In the genomic region with DNA sequence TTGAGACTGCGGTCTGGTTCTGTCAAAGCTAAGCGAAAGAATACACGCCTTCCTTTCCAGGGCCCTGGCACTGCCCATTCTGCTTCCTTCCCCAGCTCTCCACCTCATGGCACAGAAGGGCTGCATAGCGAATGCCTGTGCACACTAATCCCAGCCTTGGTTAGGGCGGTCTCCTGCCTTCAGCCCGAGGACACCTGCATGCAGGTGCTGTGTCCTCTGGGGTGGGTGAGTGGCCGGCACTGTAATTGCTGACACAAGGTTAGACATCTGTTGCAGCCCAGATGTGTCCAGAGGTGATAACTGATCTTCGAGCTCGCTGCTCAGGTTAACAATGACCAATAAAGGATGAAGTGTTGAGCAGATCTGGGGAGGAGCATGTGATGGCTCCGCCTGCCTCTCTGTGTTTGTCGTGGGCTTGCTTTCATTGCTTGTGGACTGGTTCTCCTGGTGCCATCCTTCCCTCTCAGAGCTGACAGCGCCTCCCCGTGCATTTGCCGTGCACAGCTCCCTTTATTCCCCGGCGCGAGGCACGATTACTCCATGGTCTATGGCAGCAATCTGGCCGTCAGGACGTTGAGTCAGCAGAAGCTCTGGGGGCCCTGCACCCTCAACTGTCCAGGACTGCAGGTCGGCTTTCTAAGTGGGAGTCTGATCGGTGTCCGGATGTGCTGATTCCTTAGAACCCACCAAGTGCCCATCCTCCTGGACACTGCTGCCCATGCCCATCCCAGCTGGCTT, we compare ENCODE assay signal across 15 cellular contexts.
"Had no signal": no experiment of that assay in that cellular context is flagged by ENCODE, and none has a peak within 500 bp of the region (broad histone marks: within the 10 kb centered on the region; RNA-seq: fewer than 3 reads in every experiment).

No MANE protein-coding gene starts in this region.

- H3K27ac ChIP-seq: foreskin keratinocyte, pancreas, transverse colon, vagina had no signal

- H3K9me3 ChIP-seq: pancreas, transverse colon, vagina had no signal

- H3K27me3 Mint-ChIP-seq: activated naive CD4-positive, alpha-beta T cell treated with anti-CD3 and anti-CD28 coated beads, Interleukin-2, amount 50 U/mL, for 24 hours; activated T-helper 17 cell treated with anti-CD3 and anti-CD28 coated beads, Interleukin-2, amount 50 U/mL, for 72 hours; central memory CD8-positive, alpha-beta T cell; stimulated activated naive B cell treated with anti-CD40 and anti-IgM and Interleukin-4, amounts not matched to agents 10 μg/mL and 1 μg/mL and 100 μg/mL, for 72 hours had no signal

- H3K36me3 Mint-ChIP-seq: activated naive CD4-positive, alpha-beta T cell treated with anti-CD3 and anti-CD28 coated beads, Interleukin-2, amount 50 U/mL, for 24 hours; stimulated activated naive B cell treated with anti-CD40 and anti-IgM and Interleukin-4, amounts not matched to agents 10 μg/mL and 1 μg/mL and 100 μg/mL, for 72 hours had no signal

- H3K27me3 ChIP-seq: foreskin keratinocyte, pancreas, transverse colon, vagina had no signal

- H3K36me3 ChIP-seq: pancreas, transverse colon, vagina had no signal

- H3K4me3 ChIP-seq: lung, pancreas, transverse colon, vagina had no signal

- H3K9me3 Mint-ChIP-seq: activated naive CD4-positive, alpha-beta T cell treated with anti-CD3 and anti-CD28 coated beads, Interleukin-2, amount 50 U/mL, for 24 hours; activated T-helper 17 cell treated with anti-CD3 and anti-CD28 coated beads, Interleukin-2, amount 50 U/mL, for 72 hours; central memory CD8-positive, alpha-beta T cell; neural crest cell had no signal

- DNase-seq: activated CD4-positive, alpha-beta T cell treated with anti-CD3 and anti-CD28 coated beads, Interleukin-2, amount 50 U/mL, for 48 hours; effector memory CD4-positive, alpha-beta T cell; foreskin keratinocyte; left colon; pancreas; stimulated activated CD4-positive, alpha-beta T cell treated with anti-CD3 and anti-CD28 coated beads, Interleukin-4, amount 100 ng/mL, for 1 hour; stimulated activated naive B cell treated with anti-CD40 and anti-IgM and Interleukin-4, amounts not matched to agents 10 μg/mL and 1 μg/mL and 100 μg/mL, for 72 hours; transverse colon had no signal

- H3K4me1 Mint-ChIP-seq: activated naive CD4-positive, alpha-beta T cell treated with anti-CD3 and anti-CD28 coated beads, Interleukin-2, amount 50 U/mL, for 24 hours; activated T-helper 17 cell treated with anti-CD3 and anti-CD28 coated beads, Interleukin-2, amount 50 U/mL, for 72 hours; brain; central memory CD8-positive, alpha-beta T cell; neural crest cell; stimulated activated naive B cell treated with anti-CD40 and anti-IgM and Interleukin-4, amounts not matched to agents 10 μg/mL and 1 μg/mL and 100 μg/mL, for 72 hours had no signal

- ATAC-seq: activated T-helper 17 cell treated with anti-CD3 and anti-CD28 coated beads, Interleukin-2, amount 50 U/mL, for 72 hours; foreskin keratinocyte; left colon; pancreas; stimulated activated naive B cell treated with anti-CD40 and anti-IgM and Interleukin-4, amounts not matched to agents 10 μg/mL and 1 μg/mL and 100 μg/mL, for 72 hours had no signal

- H3K4me3 Mint-ChIP-seq: activated naive CD4-positive, alpha-beta T cell treated with anti-CD3 and anti-CD28 coated beads, Interleukin-2, amount 50 U/mL, for 24 hours; activated T-helper 17 cell treated with anti-CD3 and anti-CD28 coated beads, Interleukin-2, amount 50 U/mL, for 72 hours; brain; central memory CD8-positive, alpha-beta T cell; neural crest cell; stimulated activated naive B cell treated with anti-CD40 and anti-IgM and Interleukin-4, amounts not matched to agents 10 μg/mL and 1 μg/mL and 100 μg/mL, for 72 hours had no signal

- H3K4me1 ChIP-seq: foreskin keratinocyte, pancreas, transverse colon, vagina had no signal

- H3K27ac Mint-ChIP-seq: activated naive CD4-positive, alpha-beta T cell treated with anti-CD3 and anti-CD28 coated beads, Interleukin-2, amount 50 U/mL, for 24 hours; activated T-helper 17 cell treated with anti-CD3 and anti-CD28 coated beads, Interleukin-2, amount 50 U/mL, for 72 hours; stimulated activated naive B cell treated with anti-CD40 and anti-IgM and Interleukin-4, amounts not matched to agents 10 μg/mL and 1 μg/mL and 100 μg/mL, for 72 hours had no signal
